In genomic region chr2:73268368-73268830, GRCh38 we compare ENCODE assay signal across 13 cellular contexts. TPM values are rescaled to one million over a fixed set of nuclear protein-coding genes. Genes with fewer than 3 reads are reported as not detected.
DNase-seq lines count a peak whose midpoint lies in the region; ATAC-seq, FAIRE-seq and TF ChIP-seq lines count a peak whose summit lies in the region.
"Had no signal": no experiment of that assay in that cellular context is flagged by ENCODE, and none has a peak within 500 bp of the region (broad histone marks: within the 10 kb centered on the region; RNA-seq: fewer than 3 reads in every experiment).

No MANE protein-coding gene starts in this region.

- peaks cover 5% of the 10 kb centered on the region for H3K4me1 Mint-ChIP-seq in endodermal cell

- ATAC-seq in pancreas, result no peak

- intact Hi-C loops in pancreas (cut with DNase I), result no loop called here

- POLR2A ChIA-PET in RWPE1 (lab: Yijun Ruan, JAX; ENCODE audit: low non-redundant PET), result interaction anchor here (0.6 to 0.9 kb wide), 2 partner anchors 34 to 131 kb away, joined by 3 to 6 read pairs; partner anchors contain the start of gene CCT7

- H3K27me3 ChIP-seq in endodermal cell (ENCODE audit: control insufficient read depth, insufficient read depth, low read length, poor library complexity, severe bottlenecking), result peaks cover 45% of the 10 kb centered on the region
- H3K27me3 ChIP-seq in pancreas, result no peaks in the 10 kb centered on the region

- H3K27ac ChIP-seq in RWPE1, result peak overlapping the region; percentile 27; the same call in 1 of the 2 replicates
- no peak overlapping the region for H3K27ac ChIP-seq in endodermal cell (ENCODE audit: low read depth, low read length)
- no peak overlapping the region for H3K27ac ChIP-seq in pancreas
- H3K27ac ChIP-seq: heart right ventricle had no signal

- H3K9me3 ChIP-seq in endodermal cell (ENCODE audit: control insufficient read depth, low read length) (no peaks in the 10 kb centered on the region), pancreas (no peaks in the 10 kb centered on the region)

- FAIRE-seq in pancreas (lab: Jason Lieb, UNC), result no peak
- no peak for FAIRE-seq in GM12891 (lab: Jason Lieb, UNC)

- no peaks in the 10 kb centered on the region for H3K9me3 Mint-ChIP-seq in endodermal cell

- no peak overlapping the region for H3K27ac Mint-ChIP-seq in endodermal cell

- peaks cover 7% of the 10 kb centered on the region for H3K36me3 Mint-ChIP-seq in endodermal cell (ENCODE audit: low read depth)

- H3K4me1 ChIP-seq in endodermal cell (ENCODE audit: control insufficient read depth, insufficient read depth, low read length) (peaks cover 3% of the 10 kb centered on the region), pancreas (peaks cover 0 to 2% (median 0%) of the 10 kb centered on the region in 3 donors)

- H3K36me3 ChIP-seq in endodermal cell (ENCODE audit: control insufficient read depth, insufficient read depth, low read length) (no peaks in the 10 kb centered on the region), pancreas (no peaks in the 10 kb centered on the region)
- H3K36me3 ChIP-seq: heart right ventricle had no signal

- H3K27me3 Mint-ChIP-seq in endodermal cell (ENCODE audit: insufficient read depth), result peaks cover 50% of the 10 kb centered on the region

- H3K4me3 ChIP-seq in endodermal cell (ENCODE audit: low read length), result peak overlapping the region; percentile 72
- peak overlapping the region in 3 of 4 donors; percentile 7 to 42 (median 29) for H3K4me3 ChIP-seq in pancreas

- TF ChIP-seq CTCF in RWPE1 (conservative IDR thresholded peaks at IDR 0.05; ENCODE audit: low read depth) (no peak), endodermal cell (conservative IDR thresholded peaks at IDR 0.05) (no peak), pancreas (IDR thresholded peaks at IDR 0.05) (no peak)

- peak overlapping the region; percentile 50 for H3K4me3 Mint-ChIP-seq in endodermal cell

- DNase-seq in DMS153 treated with DMSO at 0.1 percent for 48 hours (lab: John Stamatoyannopoulos, UW; ENCODE audit: unreplicated experiment) (peak; percentile 37), DMS153 (lab: John Stamatoyannopoulos, UW) (no peak), RWPE1 (ENCODE audit: low spot score) (no peak), endodermal cell (no peak), pancreas (no peak), NAMALWA (ENCODE audit: low spot score) (no peak), GM12891 (ENCODE audit: insufficient read length, low spot score) (no peak)
- DNase-seq in stimulated activated CD4-positive, alpha-beta T cell treated with anti-CD3 and anti-CD28 coated beads, Interleukin-4, amount 100 ng/mL, for 4 hours, result no peak
- DNase-seq: heart right ventricle; NCI-H524 treated with DMSO at 0.1 percent for 48 hours; stimulated activated naive CD4-positive, alpha-beta T cell treated with Interleukin-2 at 50 U/mL for 16 hours; T-helper 9 cell had no signal

- no peak overlapping the region for H3K9ac ChIP-seq in endodermal cell (ENCODE audit: extremely low read depth, low read length, poor library complexity, severe bottlenecking)

- CTCF ChIA-PET in RWPE1 (lab: Yijun Ruan, JAX), result interaction anchor here (0.6 to 1.1 kb wide), 8 partner anchors 8 to 659 kb away, joined by 3 to 7 read pairs (median 4); partner anchors contain the start of gene PRADC1

- TF ChIP-seq POLR2A in GM12891 (IDR thresholded peaks at IDR 0.05; ENCODE audit: low read depth, low read length), result no peak

- WGBS in endodermal cell (ENCODE audit: insufficient coverage in 1 of 2, insufficient read length in 1 of 2), 2 experiments, result 41 to 44% methylated on average over 11 to 14 of the region's 14 CpGs
- WGBS in pancreas, 2 donors, result 45 to 49% methylated on average over 14 of the region's 14 CpGs

TF ChIP-seq in GM12891, 5 proteins besides CTCF, POLR2A, EP300 and RAD21:
- TF ChIP-seq POLR2AphosphoS5 (IDR thresholded peaks at IDR 0.05; ENCODE audit: low read depth, low read length) (no peak), POU2F2 (IDR thresholded peaks at IDR 0.05; ENCODE audit: low read depth, low read length) (no peak), SPI1 (IDR thresholded peaks at IDR 0.05; ENCODE audit: low read depth, low read length) (no peak)

RNA-seq across cellular contexts. Expression of gene FBXO41, which starts 15.9 kb away (rescaled TPM):
- 10 to 100 TPM in 1 of 2 donors, 1 to 10 TPM in 1; 9.0 to 11.2 TPM for total RNA-seq in endodermal cell
- polyA plus RNA-seq in endodermal cell (2013, experiment 1 of 2), result 1.6 TPM
- polyA plus RNA-seq in endodermal cell (2013, experiment 2 of 2), result 1.6 TPM
- 1 to 10 TPM; 2.2 to 4.0 (median 3.0) TPM for total RNA-seq in pancreas
- polyA plus RNA-seq in pancreas, result 1 to 10 TPM; 4.9 to 6.9 TPM
- 16.6 TPM for polyA plus RNA-seq in GM12891 (2012; ENCODE audit: low read depth, missing spikeins)

RNA-seq across cellular contexts. Expression of gene EGR4, which starts 24.9 kb away (rescaled TPM):
- total RNA-seq in endodermal cell (under 1 TPM in 1 of 2 donors, not detected in 1; 0.15 TPM), pancreas (under 1 TPM in 3 of 6 donors, not detected in 3; 0.09 to 0.18 (median 0.09) TPM)
- not detected for polyA plus RNA-seq in endodermal cell (2013, experiment 1 of 2)
- not detected for polyA plus RNA-seq in endodermal cell (2013, experiment 2 of 2)
- polyA plus RNA-seq in pancreas, result under 1 TPM; 0.19 to 0.94 TPM
- polyA plus RNA-seq in GM12891 (2012; ENCODE audit: low read depth, missing spikeins), result 0.12 TPM
- total RNA-seq: A172 had no signal
- polyA plus RNA-seq: heart right ventricle had no signal

RNA-seq across cellular contexts. Expression of gene CCT7, which starts 34.3 kb away (rescaled TPM):
- total RNA-seq in endodermal cell, result 100 to 1,000 TPM; 347 to 391 TPM
- polyA plus RNA-seq in endodermal cell (2013, experiment 1 of 2), result 254 TPM
- 232 TPM for polyA plus RNA-seq in endodermal cell (2013, experiment 2 of 2)
- total RNA-seq in pancreas, result 100 to 1,000 TPM in 4 of 6 donors, 10 to 100 TPM in 2; 91.8 to 141 (median 118) TPM
- 10 to 100 TPM; 72.7 to 92.2 TPM for polyA plus RNA-seq in pancreas
- 344 TPM for polyA plus RNA-seq in GM12891 (2012; ENCODE audit: low read depth, missing spikeins)

RNA-seq across cellular contexts. Expression of gene PRADC1, which starts 35.4 kb away (rescaled TPM):
- total RNA-seq in endodermal cell (10 to 100 TPM in 1 of 2 donors, 1 to 10 TPM in 1; 8.8 to 10.2 TPM), pancreas (10 to 100 TPM; 10.5 to 16.7 (median 13.2) TPM)
- polyA plus RNA-seq in endodermal cell (2013, experiment 1 of 2), result 14.0 TPM
- polyA plus RNA-seq in endodermal cell (2013, experiment 2 of 2), result 13.9 TPM
- 10 to 100 TPM; 19.1 to 20.9 TPM for polyA plus RNA-seq in pancreas
- polyA plus RNA-seq in GM12891 (2012; ENCODE audit: low read depth, missing spikeins), result 9.5 TPM

RNA-seq across cellular contexts. Expression of gene SMYD5, which starts 54.4 kb away (rescaled TPM):
- 10 to 100 TPM; 34.9 to 35.4 TPM for total RNA-seq in endodermal cell
- polyA plus RNA-seq in endodermal cell (2013, experiment 1 of 2), result 29.5 TPM
- polyA plus RNA-seq in endodermal cell (2013, experiment 2 of 2), result 25.7 TPM
- 10 to 100 TPM in 4 of 6 donors, 1 to 10 TPM in 2; 8.7 to 13.7 (median 11.5) TPM for total RNA-seq in pancreas
- 10 to 100 TPM; 17.0 to 19.6 TPM for polyA plus RNA-seq in pancreas
- polyA plus RNA-seq in GM12891 (2012; ENCODE audit: low read depth, missing spikeins), result 16.2 TPM
